8 cellular contexts compared by ENCODE assay signal in the genomic region with DNA sequence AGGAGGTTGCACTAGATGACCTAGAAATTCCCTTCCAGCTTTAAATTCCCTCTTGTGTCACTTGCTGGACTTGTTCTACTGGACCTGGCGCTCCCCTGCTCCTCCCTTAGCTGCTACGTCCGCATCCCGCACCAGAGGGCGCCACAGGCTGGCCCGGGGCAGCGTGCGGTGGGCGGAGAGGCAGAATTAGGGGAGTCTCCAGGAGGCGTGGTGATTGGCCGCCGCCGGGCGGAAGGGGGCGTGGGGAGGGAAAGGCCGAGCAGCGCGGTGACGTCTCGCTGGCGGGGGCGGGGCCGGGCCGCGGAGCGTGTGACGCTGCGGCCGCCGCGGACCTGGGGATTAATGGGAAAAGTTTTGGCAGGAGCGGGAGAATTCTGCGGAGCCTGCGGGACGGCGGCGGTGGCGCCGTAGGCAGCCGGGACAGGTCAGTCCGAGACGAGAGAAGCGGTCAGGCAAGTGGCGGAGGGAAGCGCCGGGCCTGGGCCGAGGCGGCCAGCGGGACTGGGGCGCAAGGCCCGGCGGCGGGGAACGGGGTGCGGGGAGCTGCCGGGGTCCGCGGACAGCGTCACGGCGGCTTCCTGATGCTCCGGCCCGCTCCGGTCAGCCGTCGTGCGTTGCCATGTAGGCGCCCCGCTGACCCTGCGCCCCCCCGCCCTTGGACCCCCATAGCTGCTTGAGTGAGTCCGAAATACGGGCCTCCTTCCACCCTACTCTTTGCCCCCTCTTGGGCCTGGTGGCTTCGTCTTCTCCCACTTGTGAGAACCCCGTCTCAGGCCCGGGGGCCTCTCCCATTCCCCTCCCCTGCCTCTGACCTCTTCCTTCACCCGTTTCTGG. TPM values are rescaled to one million over a fixed set of nuclear protein-coding genes. Genes with fewer than 3 reads are reported as not detected.
DNase-seq lines count a peak whose midpoint lies in the region; ATAC-seq and TF ChIP-seq lines count a peak whose summit lies in the region.

A gene (plus strand): TSS at position 301 of the 834 bp plus-strand sequence. CDS start 68,530 bp downstream, outside the sequence.

- WGBS in aorta, 2 donors, result 1% methylated on average over 39 to 77 of the region's 77 CpGs

- peak within 1 kb of the TSS; percentile 93 for H3K27ac Mint-ChIP-seq in T-helper 1 cell treated with Interleukin-12 subunit alpha and Interleukin-12 subunit beta and Interleukin-4 antibody, amounts not matched to agents 30 μg/mL and 1 μg/mL, for 36 hours

- H3K9me3 ChIP-seq in right atrium auricular region (no peaks in the 10 kb centered on the region), aorta (ENCODE audit: control insufficient read depth, low read length) (no peaks in the 10 kb centered on the region)

- H3K27me3 ChIP-seq in right atrium auricular region (no peaks in the 10 kb centered on the region), aorta (ENCODE audit: control insufficient read depth in 1 of 2, insufficient read depth in 2 of 2, low read length in 1 of 2) (no peaks in the 10 kb centered on the region)

- H3K4me3 ChIP-seq in right atrium auricular region (peak within 1 kb of the TSS; percentile 83 to 99), aorta (ENCODE audit: low read length in 2 of 2) (peak within 1 kb of the TSS; percentile 76 to 85)

- H3K27ac ChIP-seq in right atrium auricular region (peak within 1 kb of the TSS; percentile 91 to 93), aorta (ENCODE audit: low read depth in 1 of 2, low read length in 2 of 2) (peak within 1 kb of the TSS in 1 of 2 donors; percentile 46)

- DNase-seq in NCI-H1694 (lab: John Stamatoyannopoulos, UW) (peak; percentile 63), amygdala (lab: John Stamatoyannopoulos, UW) (peak; percentile 82 to 99 (median 96)), right atrium auricular region (ENCODE audit: low spot score) (peak; percentile 98), putamen (ENCODE audit: low spot score) (peak; percentile 97), aorta (peak; percentile 98 to 100)

- peaks cover 32% of the 10 kb centered on the region for H3K4me1 Mint-ChIP-seq in T-helper 1 cell treated with Interleukin-12 subunit alpha and Interleukin-12 subunit beta and Interleukin-4 antibody, amounts not matched to agents 30 μg/mL and 1 μg/mL, for 36 hours (ENCODE audit: low read depth)

- peaks cover 0 to 15% of the 10 kb centered on the region in 2 donors for H3K4me1 ChIP-seq in right atrium auricular region
- H3K4me1 ChIP-seq in aorta (ENCODE audit: control insufficient read depth in 1 of 2, insufficient read depth in 2 of 2, low read length in 2 of 2), result peaks cover 4% of the 10 kb centered on the region in 2 donors

- intact Hi-C loops in aorta (cut with DNase I), result loop anchor here (1.0 to 2.0 kb wide), 5 partner anchors 34 to 126 kb away; a partner anchor contains a TSS

- H3K36me3 ChIP-seq in right atrium auricular region (peaks cover 9% of the 10 kb centered on the region), aorta (ENCODE audit: control insufficient read depth in 1 of 2, insufficient read depth in 2 of 2, low read length in 1 of 2) (peaks cover 0 to 5% of the 10 kb centered on the region in 2 donors)

- no peaks in the 10 kb centered on the region for H3K9me3 Mint-ChIP-seq in T-helper 1 cell treated with Interleukin-12 subunit alpha and Interleukin-12 subunit beta and Interleukin-4 antibody, amounts not matched to agents 30 μg/mL and 1 μg/mL, for 36 hours

- H3K4me3 Mint-ChIP-seq in T-helper 1 cell treated with Interleukin-12 subunit alpha and Interleukin-12 subunit beta and Interleukin-4 antibody, amounts not matched to agents 30 μg/mL and 1 μg/mL, for 36 hours, result peak within 1 kb of the TSS; percentile 99

- H3K27me3 Mint-ChIP-seq in T-helper 1 cell treated with Interleukin-12 subunit alpha and Interleukin-12 subunit beta and Interleukin-4 antibody, amounts not matched to agents 30 μg/mL and 1 μg/mL, for 36 hours (ENCODE audit: low read depth), result peaks cover 5% of the 10 kb centered on the region

- peak in 1 of 2 donors; percentile 91 for TF ChIP-seq CTCF in right atrium auricular region (IDR thresholded peaks at IDR 0.05)

- TF ChIP-seq POLR2A in GM15510 (IDR thresholded peaks at IDR 0.05; ENCODE audit: borderline replicate concordance, extremely low read depth, insufficient read length), result peak; percentile 61

- peak; percentile 97 for ATAC-seq in HG02885 (IDR thresholded peaks at IDR 0.05; ENCODE audit: poor library complexity, unreplicated experiment)
- ATAC-seq in aorta (ENCODE audit: low FRiP score), result peak; percentile 100

- peaks cover 24% of the 10 kb centered on the region for H3K36me3 Mint-ChIP-seq in T-helper 1 cell treated with Interleukin-12 subunit alpha and Interleukin-12 subunit beta and Interleukin-4 antibody, amounts not matched to agents 30 μg/mL and 1 μg/mL, for 36 hours (ENCODE audit: low read depth)

RNA-seq across cellular contexts. Expression of the gene that starts here (rescaled TPM):
- 10 to 100 TPM; 11.0 to 14.8 TPM for total RNA-seq in right atrium auricular region
- total RNA-seq in aorta, result 10 to 100 TPM; 24.9 to 27.7 TPM
- polyA plus RNA-seq in aorta, result 10 to 100 TPM in 1 of 2 donors, 1 to 10 TPM in 1; 5.9 to 16.7 TPM
